ENCODE assay signal across 1 cellular context in the genomic region with DNA sequence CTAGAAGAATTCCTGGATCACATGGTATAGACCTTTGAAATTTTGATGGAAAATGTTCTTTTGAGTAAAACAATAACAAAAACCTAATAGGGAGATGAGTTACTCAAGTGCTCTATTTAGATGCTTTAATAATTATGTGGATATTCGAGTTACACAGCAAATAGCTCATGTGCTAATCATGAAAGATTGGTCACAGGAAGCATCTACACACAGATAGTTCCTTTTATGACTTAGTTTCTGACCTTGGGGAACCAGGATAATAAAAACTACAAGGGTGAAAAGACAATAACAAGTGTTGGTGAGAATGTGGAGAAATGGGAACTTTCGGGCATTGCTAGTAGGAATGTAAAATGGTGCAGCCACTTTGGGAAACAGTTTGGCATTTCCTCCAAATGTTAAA.
TF ChIP-seq lines count a peak whose summit lies in the region.

No MANE protein-coding gene starts in this region.

TF ChIP-seq in IMR-90, 13 proteins besides CTCF, POLR2A, EP300 and RAD21:
- TF ChIP-seq SMC3 (IDR thresholded peaks at IDR 0.05; ENCODE audit: low read depth, low read length) (no peak), MAZ (IDR thresholded peaks at IDR 0.05; ENCODE audit: borderline replicate concordance, low read depth, low read length) (no peak), BHLHE40 (IDR thresholded peaks at IDR 0.05; ENCODE audit: low read depth, low read length) (no peak), RFX5 (IDR thresholded peaks at IDR 0.05; ENCODE audit: low read depth, low read length) (no peak), MXI1 (IDR thresholded peaks at IDR 0.05; ENCODE audit: borderline replicate concordance, low read depth, low read length) (no peak)
- TF ChIP-seq, protein P1, sequence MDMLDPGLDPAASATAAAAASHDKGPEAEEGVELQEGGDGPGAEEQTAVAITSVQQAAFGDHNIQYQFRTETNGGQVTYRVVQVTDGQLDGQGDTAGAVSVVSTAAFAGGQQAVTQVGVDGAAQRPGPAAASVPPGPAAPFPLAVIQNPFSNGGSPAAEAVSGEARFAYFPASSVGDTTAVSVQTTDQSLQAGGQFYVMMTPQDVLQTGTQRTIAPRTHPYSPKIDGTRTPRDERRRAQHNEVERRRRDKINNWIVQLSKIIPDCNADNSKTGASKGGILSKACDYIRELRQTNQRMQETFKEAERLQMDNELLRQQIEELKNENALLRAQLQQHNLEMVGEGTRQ (IDR thresholded peaks at IDR 0.05; ENCODE audit: low read depth, low read length), result no peak
